Comparison of ENCODE assay signal across 7 cellular contexts in genomic region chr9:129496187-129497063, GRCh38.
DNase-seq lines count a peak whose midpoint lies in the region; ATAC-seq and TF ChIP-seq lines count a peak whose summit lies in the region.

No MANE protein-coding gene starts in this region.

- ATAC-seq in GM21423 (IDR thresholded peaks at IDR 0.05; ENCODE audit: unreplicated experiment): peak; percentile 37
- ATAC-seq in GM19455 (IDR thresholded peaks at IDR 0.05; ENCODE audit: unreplicated experiment): no peak

- peak; percentile 93 for DNase-seq in NCI-H2227 (lab: John Stamatoyannopoulos, UW; ENCODE audit: unreplicated experiment)
- peak; percentile 89 for DNase-seq in activated CD4-positive, alpha-beta T cell treated with anti-CD3 and anti-CD28 coated beads for 4 hours
- DNase-seq in cerebellum (ENCODE audit: low spot score): peak; percentile 91
- DNase-seq in kidney epithelial cell (ENCODE audit: low read depth): no peak
- peak; percentile 71 to 80 for DNase-seq in stimulated activated CD4-positive, alpha-beta T cell treated with anti-CD3 and anti-CD28 coated beads, Interleukin-12 subunit alpha, Interleukin-12 subunit beta, amount 100 ng/mL, for 24 hours (ENCODE audit: low read depth in 2 of 2)

- H3K36me3 ChIP-seq in kidney epithelial cell (ENCODE audit: control insufficient read depth, insufficient read depth, low read length): no peaks in the 10 kb centered on the region

- TF ChIP-seq CTCF in kidney epithelial cell (IDR thresholded peaks at IDR 0.05; ENCODE audit: insufficient read depth, low read length, poor library complexity, severe bottlenecking): no peak

- H3K27me3 ChIP-seq in kidney epithelial cell (ENCODE audit: control insufficient read depth, insufficient read depth, low read length): no peaks in the 10 kb centered on the region

- peak overlapping the region; percentile 66 for H3K4me3 ChIP-seq in kidney epithelial cell (ENCODE audit: low read depth, low read length)
